21 cellular contexts compared by ENCODE assay signal in genomic region chr7:77417801-77418200, GRCh38. TPM values are rescaled to one million over a fixed set of nuclear protein-coding genes. Genes with fewer than 3 reads are reported as not detected.
DNase-seq lines count a peak whose midpoint lies in the region; ATAC-seq, FAIRE-seq and TF ChIP-seq lines count a peak whose summit lies in the region.
"Had no signal": no experiment of that assay in that cellular context is flagged by ENCODE, and none has a peak within 500 bp of the region (broad histone marks: within the 10 kb centered on the region; RNA-seq: fewer than 3 reads in every experiment).

No MANE protein-coding gene starts in this region.

- H3K4me2 ChIP-seq in K562 (ENCODE audit: insufficient read depth, low read length), result no peak overlapping the region

- H3K9me3 Mint-ChIP-seq in CD4-positive, CD25-positive, alpha-beta regulatory T cell, result no peaks in the 10 kb centered on the region
- H3K9me3 Mint-ChIP-seq in Calu3 (ENCODE audit: low read depth, unreplicated experiment) (no peaks in the 10 kb centered on the region), neural crest cell (no peaks in the 10 kb centered on the region)

- H4K20me1 ChIP-seq in K562 (replicated peaks; ENCODE audit: control insufficient read depth, insufficient read depth, low read length), result no peaks in the 10 kb centered on the region

- TF ChIP-seq RAD21 in K562 (CRISPR knock-in tag; conservative IDR thresholded peaks at IDR 0.05 in 1 of 2, IDR thresholded peaks at IDR 0.05 in 1 of 2), result no peak

- H3K36me3 ChIP-seq in CD4-positive, CD25-positive, alpha-beta regulatory T cell (ENCODE audit: control insufficient read depth, insufficient read depth, low read length), result no peaks in the 10 kb centered on the region
- no peaks in the 10 kb centered on the region for H3K36me3 ChIP-seq in K562 (ENCODE audit: control insufficient read depth, insufficient read depth, low read length)
- H3K36me3 ChIP-seq: BE2C, HAP-1, SJCRH30 had no signal

- POLR2A ChIA-PET in K562 (lab: Yijun Ruan, JAX), result interaction anchor here (0.6 to 0.8 kb wide), 2 partner anchors 172 to 638 kb away, joined by 3 read pairs; no protein-coding TSS in a partner anchor

- DNase-seq in CD4-positive, CD25-positive, alpha-beta regulatory T cell, result no peak
- no peak for DNase-seq in Calu3
- DNase-seq in K562 (ENCODE audit: extremely low read depth in 1 of 4, low spot score in 3 of 4), result no peak
- no peak for DNase-seq in neural crest cell (ENCODE audit: low read depth, low spot score)
- DNase-seq in NCI-H1694 (lab: John Stamatoyannopoulos, UW), result no peak
- no peak for DNase-seq in SK-N-DZ (ENCODE audit: low spot score)
- DNase-seq: BE2C, GM23248, NCI-H1092 treated with DMSO at 0.1 percent for 48 hours, NCI-H2081, NCI-H2171, NCI-H446, NCI-H526, OCI-M1, SJCRH30 had no signal

- H3K27me3 ChIP-seq in CD4-positive, CD25-positive, alpha-beta regulatory T cell (ENCODE audit: control insufficient read depth, insufficient read depth, low read length), result peaks cover 21% of the 10 kb centered on the region
- H3K27me3 ChIP-seq in K562 (ENCODE audit: control insufficient read depth in 2 of 2, insufficient read depth in 2 of 2, low read length in 2 of 2), result peaks cover 43 to 45% of the 10 kb centered on the region in 2 experiments
- H3K27me3 ChIP-seq: SJCRH30 had no signal

- H3K27ac ChIP-seq in CD4-positive, CD25-positive, alpha-beta regulatory T cell (ENCODE audit: insufficient read depth, low read length, poor library complexity, severe bottlenecking), result no peak overlapping the region
- H3K27ac ChIP-seq in K562 (ENCODE audit: extremely low read depth, low read depth, low read length), result no peak overlapping the region
- H3K27ac ChIP-seq: GM23248, SJCRH30 had no signal

- TF ChIP-seq POLR2A in K562 (conservative IDR thresholded peaks at IDR 0.05), result no peak

- TF ChIP-seq EP300 in K562 (IDR thresholded peaks at IDR 0.05; ENCODE audit: low read length), result no peak

- no peak overlapping the region for H3K4me3 ChIP-seq in CD4-positive, CD25-positive, alpha-beta regulatory T cell (ENCODE audit: low read depth, low read length)
- H3K4me3 ChIP-seq in K562, result no peak overlapping the region
- H3K4me3 ChIP-seq: A549, GM23248, HAP-1, SJCRH30 had no signal

- peak overlapping the region in 3 of 4 donors; percentile 40 to 82 (median 40) for H3K4me3 Mint-ChIP-seq in CD4-positive, CD25-positive, alpha-beta regulatory T cell
- no peak overlapping the region for H3K4me3 Mint-ChIP-seq in Calu3 (ENCODE audit: low read depth, unreplicated experiment)
- peak overlapping the region; percentile 85 for H3K4me3 Mint-ChIP-seq in neural crest cell

- H3K4me1 Mint-ChIP-seq in CD4-positive, CD25-positive, alpha-beta regulatory T cell, result peaks cover 14 to 23% (median 20%) of the 10 kb centered on the region in 4 donors
- H3K4me1 Mint-ChIP-seq in Calu3 (ENCODE audit: low read depth, unreplicated experiment) (peaks cover 55% of the 10 kb centered on the region), neural crest cell (peaks cover 20% of the 10 kb centered on the region)

- TF ChIP-seq CTCF in Calu3 (IDR thresholded peaks at IDR 0.05; ENCODE audit: unreplicated experiment) (no peak), K562 (IDR thresholded peaks at IDR 0.05 in 2 of 3, conservative IDR thresholded peaks at IDR 0.05 in 1 of 3; ENCODE audit: insufficient read depth in 2 of 3, low read depth in 1 of 3, low read length in 3 of 3) (no peak), neural crest cell (conservative IDR thresholded peaks at IDR 0.05) (no peak)

- H3K9me1 ChIP-seq in K562 (ENCODE audit: control insufficient read depth, insufficient read depth, low read length), result no peaks in the 10 kb centered on the region

- intact Hi-C loops in Calu3 (cut with micrococcal nuclease; ENCODE audit: unreplicated experiment) (loop anchor here (10.0 kb wide), 1 partner anchor 67 kb away; no protein-coding TSS in a partner anchor), K562 (cut with micrococcal nuclease) (no loop called here)

- FAIRE-seq in K562 (lab: Jason Lieb, UNC), result no peak
- FAIRE-seq: A549, G401.6, GM12892, RCC 7860 had no signal

- peaks cover 45% of the 10 kb centered on the region for H3K27me3 Mint-ChIP-seq in CD4-positive, CD25-positive, alpha-beta regulatory T cell
- H3K27me3 Mint-ChIP-seq in Calu3 (ENCODE audit: unreplicated experiment), result no peaks in the 10 kb centered on the region
- H3K27me3 Mint-ChIP-seq in neural crest cell (ENCODE audit: low read depth), result peaks cover 35% of the 10 kb centered on the region

- CTCF ChIA-PET in Calu3 (lab: Charles Lee) (interaction anchor here (0.6 kb wide), 1 partner anchor 18 kb away, joined by 7 read pairs; no protein-coding TSS in a partner anchor), K562 (lab: Yijun Ruan, JAX; ENCODE audit: low intra/inter-chr PET ratio) (no interaction called here)

- H3K9ac ChIP-seq in K562 (ENCODE audit: insufficient read depth in 1 of 2, low read depth in 2 of 2, low read length in 2 of 2), result no peak overlapping the region
- H3K9ac ChIP-seq: GM23248 had no signal

- no peak overlapping the region for H2AFZ ChIP-seq in K562 (ENCODE audit: low read depth, low read length)
- H2AFZ ChIP-seq: GM23248 had no signal

- no peaks in the 10 kb centered on the region for H3K9me3 ChIP-seq in CD4-positive, CD25-positive, alpha-beta regulatory T cell (ENCODE audit: control insufficient read depth in 2 of 2, low read length in 2 of 2)
- no peaks in the 10 kb centered on the region for H3K9me3 ChIP-seq in K562 (replicated peaks; ENCODE audit: control insufficient read depth, insufficient read depth, low read depth, low read length)
- H3K9me3 ChIP-seq: A549, BE2C, HAP-1, SJCRH30 had no signal

- no peaks in the 10 kb centered on the region for H3K79me2 ChIP-seq in K562 (ENCODE audit: control insufficient read depth, insufficient read depth, low read length)

- in situ Hi-C loops in K562 (cut with MboI), result no loop called here

- no peak for ATAC-seq in CD4-positive, CD25-positive, alpha-beta regulatory T cell (ENCODE audit: low read depth in 2 of 2)
- ATAC-seq in K562 (no peak), GM21367 (IDR thresholded peaks at IDR 0.05; ENCODE audit: unreplicated experiment) (no peak)
- ATAC-seq: A549 had no signal

- H3K4me1 ChIP-seq in CD4-positive, CD25-positive, alpha-beta regulatory T cell (ENCODE audit: control insufficient read depth, insufficient read depth, low read length, poor library complexity, severe bottlenecking), result peaks cover 17% of the 10 kb centered on the region
- H3K4me1 ChIP-seq in K562 (replicated peaks in 1 of 2; ENCODE audit: control insufficient read depth in 2 of 2, insufficient read depth in 2 of 2, low read length in 2 of 2), result peaks cover 0 to 14% of the 10 kb centered on the region in 2 experiments; a peak in 1 of 5 replicates
- H3K4me1 ChIP-seq: BE2C, SJCRH30 had no signal

- no TSS peak for BruUV-seq in Calu3 (replicated peaks; lab: Mats Ljungman, UMichigan)
- no TSS peak for BruUV-seq in K562 (replicated peaks; lab: Mats Ljungman, UMichigan)

- no peaks in the 10 kb centered on the region for H3K36me3 Mint-ChIP-seq in CD4-positive, CD25-positive, alpha-beta regulatory T cell
- H3K36me3 Mint-ChIP-seq in Calu3 (ENCODE audit: insufficient read depth, unreplicated experiment) (peaks cover 21% of the 10 kb centered on the region), neural crest cell (ENCODE audit: low read depth) (no peaks in the 10 kb centered on the region)

- H3K27ac Mint-ChIP-seq in CD4-positive, CD25-positive, alpha-beta regulatory T cell, result peak overlapping the region in 1 of 3 donors; percentile 7
- H3K27ac Mint-ChIP-seq in Calu3 (ENCODE audit: unreplicated experiment), result peak overlapping the region; percentile 58
- no peak overlapping the region for H3K27ac Mint-ChIP-seq in neural crest cell (ENCODE audit: unreplicated experiment)

- 3% methylated on average over 4 of the region's 4 CpGs for WGBS in K562 (ENCODE audit: insufficient coverage, low coverage, missing lambda C conversion rate)

TF ChIP-seq in K562, 482 proteins besides CTCF, POLR2A, EP300 and RAD21 (continues in another document):
- TF ChIP-seq HSF4 (CRISPR knock-in tag; IDR thresholded peaks at IDR 0.05; ENCODE audit: borderline replicate concordance) (no peak), RBM25 (IDR thresholded peaks at IDR 0.05; ENCODE audit: low read depth, low read length, severe bottlenecking) (peak; percentile 30)

RNA-seq across cellular contexts. Expression of gene GSAP, which starts 1.7 kb away (rescaled TPM):
- total RNA-seq in CD4-positive, CD25-positive, alpha-beta regulatory T cell, result 6.8 TPM
- 1 to 10 TPM; 1.1 to 3.9 (median 2.7) TPM for polyA plus RNA-seq in CD4-positive, CD25-positive, alpha-beta regulatory T cell
- total RNA-seq in Calu3 (2022) (23.3 and 26.0 TPM in 2 replicates), K562 (2014; rRNA removed) (not detected in 2 replicates), K562 (2014; rRNA removed; fragmentation: Illumina TruSeq; extraction: Trizol) (not detected in 2 replicates), K562 (2015; rRNA removed; fragmentation: Illumina TruSeq; extraction: Trizol) (not detected in 2 replicates), K562 (2021) (0.13 TPM in 1 of 2 replicates, not detected in the other), neural crest cell (2.1 and 2.2 TPM in 2 replicates)
- not detected in 2 replicates for total RNA-seq in K562 (2011; cell fraction: chromatin; rRNA removed; ENCODE audit: low replicate concordance)
- not detected in 2 replicates for total RNA-seq in K562 (2011; cell fraction: nucleolus; rRNA removed)
- not detected in 2 replicates for total RNA-seq in K562 (2011; cell fraction: nucleoplasm; rRNA removed)
- polyA plus RNA-seq in K562 (2011; rRNA removed) (not detected in 2 replicates), K562 (2014; fragmentation: Illumina TruSeq; extraction: Trizol) (not detected in 2 replicates), K562 (2014; fragmentation: Nextera tagmentation; extraction: Ambion mirVana) (not detected), K562 (2014; rRNA removed) (not detected in 2 replicates)
- not detected in 2 replicates for polyA plus RNA-seq in K562 (2011; cell fraction: cytosol; rRNA removed)
- polyA plus RNA-seq in K562 (2011; cell fraction: nucleus; rRNA removed), result not detected in 2 replicates
- polyA plus RNA-seq in K562 (2012), result not detected in 2 replicates
- not detected in 2 replicates for polyA minus RNA-seq in K562 (2011; rRNA and poly(A)+ RNA removed)
- not detected in 2 replicates for polyA minus RNA-seq in K562 (2011; cell fraction: cytosol; rRNA and poly(A)+ RNA removed)
- not detected in 2 replicates for polyA minus RNA-seq in K562 (2011; cell fraction: nucleus; rRNA and poly(A)+ RNA removed)
- 0.28 and 0.41 TPM in 2 replicates for polyA plus RNA-seq in SK-N-DZ (2014; cell fraction: cytosol; rRNA removed)
- polyA plus RNA-seq in SK-N-DZ (2014; cell fraction: nucleus; rRNA removed), result 0.12 and 0.39 TPM in 2 replicates
- total RNA-seq: SJCRH30 had no signal
